17 cellular contexts compared by ENCODE assay signal in the genomic region with DNA sequence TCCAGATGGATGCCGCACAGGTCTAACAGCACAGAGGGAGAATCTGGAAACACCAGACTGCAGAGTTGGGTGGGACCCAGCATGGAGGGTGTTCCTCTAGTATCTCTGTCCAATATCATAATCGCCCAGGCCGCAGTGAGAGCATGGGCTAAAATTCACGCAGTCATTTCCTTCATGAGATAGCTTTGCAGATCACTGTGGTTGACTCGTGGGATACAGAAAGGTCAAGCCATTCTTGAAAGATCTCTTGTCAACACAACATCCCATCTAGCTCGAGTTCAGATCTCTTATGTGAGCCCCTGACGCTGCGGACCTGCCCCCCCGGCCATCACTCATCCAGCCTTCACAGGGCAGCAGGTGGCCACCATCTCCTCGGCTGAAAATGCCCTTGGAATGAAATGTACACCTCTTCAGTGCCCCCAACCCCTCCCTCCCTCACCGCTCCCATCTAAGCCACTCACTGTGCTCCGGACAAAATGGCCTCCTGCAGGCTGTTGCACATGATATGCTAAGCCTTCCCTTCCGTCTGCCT.
"Had no signal": no experiment of that assay in that cellular context is flagged by ENCODE, and none has a peak within 500 bp of the region (broad histone marks: within the 10 kb centered on the region; RNA-seq: fewer than 3 reads in every experiment).

No MANE protein-coding gene starts in this region.

- H3K9me3 ChIP-seq: colonic mucosa, prostate gland, upper lobe of left lung had no signal

- H3K4me3 Mint-ChIP-seq: activated CD4-positive, alpha-beta T cell treated with anti-CD3 and anti-CD28 coated beads, Interleukin-2, amount 10 ng/mL, durations not matched to agents 24 days and 14 days; activated naive CD8-positive, alpha-beta T cell treated with anti-CD3 and anti-CD28 coated beads, Interleukin-2, amount 10 ng/mL, durations not matched to agents 7 days and 5 days; brain; neural crest cell; stimulated activated naive CD8-positive, alpha-beta T cell treated with anti-CD3 and anti-CD28 coated beads, Interleukin-15, Interleukin-2, amounts not matched to agents 100 ng/mL and 50 ng/mL, for 24 hours had no signal

- DNase-seq: activated CD4-positive, alpha-beta T cell treated with anti-CD3 and anti-CD28 coated beads, Interleukin-2, amount 10 ng/mL, durations not matched to agents 24 days and 14 days; activated CD4-positive, CD25-positive, alpha-beta regulatory T cell; activated gamma-delta T cell treated with Interleukin-2 at 50 U/mL for 16 hours; activated naive CD8-positive, alpha-beta T cell treated with anti-CD3 and anti-CD28 coated beads, Interleukin-2, amount 10 ng/mL, durations not matched to agents 7 days and 5 days; anterior cingulate cortex; central memory CD4-positive, alpha-beta T cell; colonic mucosa; hypothalamus; stimulated activated CD4-positive, alpha-beta T cell treated with anti-CD3 and anti-CD28 coated beads, Interleukin-2, amount 100 ng/mL, for 24 hours had no signal

- H3K27ac ChIP-seq: prostate gland, right atrium auricular region, upper lobe of left lung had no signal

- H3K4me1 Mint-ChIP-seq: brain, neural crest cell had no signal

- ATAC-seq: left lobe of liver had no signal

- H3K27ac Mint-ChIP-seq: activated naive CD8-positive, alpha-beta T cell treated with anti-CD3 and anti-CD28 coated beads, Interleukin-2, amount 10 ng/mL, durations not matched to agents 7 days and 5 days; brain; stimulated activated naive CD8-positive, alpha-beta T cell treated with anti-CD3 and anti-CD28 coated beads, Interleukin-15, Interleukin-2, amounts not matched to agents 100 ng/mL and 50 ng/mL, for 24 hours had no signal

- H3K27me3 ChIP-seq: colonic mucosa, right atrium auricular region, upper lobe of left lung had no signal

- H3K27me3 Mint-ChIP-seq: activated CD4-positive, alpha-beta T cell treated with anti-CD3 and anti-CD28 coated beads, Interleukin-2, amount 10 ng/mL, durations not matched to agents 24 days and 14 days; activated naive CD8-positive, alpha-beta T cell treated with anti-CD3 and anti-CD28 coated beads, Interleukin-2, amount 10 ng/mL, durations not matched to agents 7 days and 5 days had no signal

- H3K4me1 ChIP-seq: prostate gland, right atrium auricular region, upper lobe of left lung had no signal

- H3K36me3 ChIP-seq: colonic mucosa, prostate gland, right atrium auricular region, upper lobe of left lung had no signal

- H3K36me3 Mint-ChIP-seq: brain had no signal

- H3K4me3 ChIP-seq: colonic mucosa, lung, prostate gland, right atrium auricular region, upper lobe of left lung had no signal
